Comparison of ENCODE assay signal across 15 cellular contexts in genomic region chr2:157486596-157487270, GRCh38. TPM values are rescaled to one million over a fixed set of nuclear protein-coding genes. Genes with fewer than 3 reads are reported as not detected.
DNase-seq lines count a peak whose midpoint lies in the region; ATAC-seq and TF ChIP-seq lines count a peak whose summit lies in the region.
"Had no signal": no experiment of that assay in that cellular context is flagged by ENCODE, and none has a peak within 500 bp of the region (broad histone marks: within the 10 kb centered on the region; RNA-seq: fewer than 3 reads in every experiment).

No MANE protein-coding gene starts in this region.

- TF ChIP-seq CTCF in natural killer cell (IDR thresholded peaks at IDR 0.05) (no peak), fibroblast of mammary gland (conservative IDR thresholded peaks at IDR 0.05; ENCODE audit: control insufficient read depth, insufficient read depth, low read depth, low read length) (no peak)
- TF ChIP-seq CTCF in activated CD8-positive, alpha-beta T cell treated with anti-CD3 and anti-CD28 coated beads for 36 hours (IDR thresholded peaks at IDR 0.05): no peak

- peaks cover 7% of the 10 kb centered on the region for H3K36me3 Mint-ChIP-seq in natural killer cell treated with Interleukin-12 subunit alpha and Interleukin-12 subunit beta and Interleukin-15 and Interleukin-18, amount 100 ng/mL, for 72 hours
- H3K36me3 Mint-ChIP-seq in natural killer cell: no peaks in the 10 kb centered on the region
- peaks cover 8% of the 10 kb centered on the region for H3K36me3 Mint-ChIP-seq in activated CD8-positive, alpha-beta T cell treated with anti-CD3 and anti-CD28 coated beads for 36 hours (ENCODE audit: low read depth)
- peaks cover 0 to 3% (median 0%) of the 10 kb centered on the region in 3 donors for H3K36me3 Mint-ChIP-seq in immature natural killer cell
- H3K36me3 Mint-ChIP-seq: T-cell had no signal

- peaks cover 4% of the 10 kb centered on the region for H3K9me3 Mint-ChIP-seq in natural killer cell treated with Interleukin-12 subunit alpha and Interleukin-12 subunit beta and Interleukin-15 and Interleukin-18, amount 100 ng/mL, for 72 hours
- H3K9me3 Mint-ChIP-seq in natural killer cell (no peaks in the 10 kb centered on the region), immature natural killer cell (no peaks in the 10 kb centered on the region)
- peaks cover 3% of the 10 kb centered on the region for H3K9me3 Mint-ChIP-seq in activated CD8-positive, alpha-beta T cell treated with anti-CD3 and anti-CD28 coated beads for 36 hours
- H3K9me3 Mint-ChIP-seq in stimulated activated naive CD8-positive, alpha-beta T cell treated with anti-CD3 and anti-CD28 coated beads, Interleukin-15, amount 100 ng/mL, for 72 hours: no peaks in the 10 kb centered on the region
- H3K9me3 Mint-ChIP-seq: T-cell had no signal

- no peak for DNase-seq in natural killer cell treated with Interleukin-12 subunit alpha and Interleukin-12 subunit beta and Interleukin-15 and Interleukin-18, amount 100 ng/mL, for 72 hours (ENCODE audit: low spot score)
- DNase-seq in natural killer cell (no peak), fibroblast of mammary gland (ENCODE audit: low read depth) (peak; percentile 52), immature natural killer cell (no peak), SHP77 treated with DMSO at 0.1 percent for 48 hours (lab: John Stamatoyannopoulos, UW) (no peak), NCI-H446 treated with DMSO at 0.1 percent for 48 hours (lab: John Stamatoyannopoulos, UW) (no peak)
- no peak for DNase-seq in activated CD8-positive, alpha-beta T cell treated with anti-CD3 and anti-CD28 coated beads for 36 hours
- no peak for DNase-seq in stimulated activated naive CD8-positive, alpha-beta T cell treated with anti-CD3 and anti-CD28 coated beads, Interleukin-15, amount 100 ng/mL, for 72 hours
- DNase-seq: activated CD4-positive, CD25-positive, alpha-beta regulatory T cell treated with anti-CD3 and anti-CD28 coated beads, Interleukin-2, amount 50 U/mL, for 72 hours; activated effector memory CD4-positive, alpha-beta T cell treated with anti-CD3 and anti-CD28 coated beads, Interleukin-2, amount 50 U/mL, for 16 hours; AML-193; effector CD8-positive, alpha-beta T cell; gastrocnemius medialis; stimulated activated naive CD4-positive, alpha-beta T cell; T-cell had no signal

- H3K4me3 ChIP-seq in fibroblast of mammary gland (ENCODE audit: control insufficient read depth, low read depth, low read length): no peak overlapping the region
- H3K4me3 ChIP-seq: gastrocnemius medialis had no signal

- CTCF ChIA-PET in activated CD8-positive, alpha-beta T cell treated with anti-CD3 and anti-CD28 coated beads for 36 hours (lab: Charles Lee): interaction anchor here (0.7 to 7.9 kb wide), 11 partner anchors 11 to 183 kb away, joined by 3 to 50 read pairs (median 6); no protein-coding TSS in a partner anchor

- peak overlapping the region; percentile 1 to 79 for H3K27ac Mint-ChIP-seq in natural killer cell treated with Interleukin-12 subunit alpha and Interleukin-12 subunit beta and Interleukin-15 and Interleukin-18, amount 100 ng/mL, for 72 hours
- H3K27ac Mint-ChIP-seq in natural killer cell: no peak overlapping the region
- H3K27ac Mint-ChIP-seq in activated CD8-positive, alpha-beta T cell treated with anti-CD3 and anti-CD28 coated beads for 36 hours: peak overlapping the region; percentile 85
- peak overlapping the region; percentile 69 to 93 for H3K27ac Mint-ChIP-seq in stimulated activated naive CD8-positive, alpha-beta T cell treated with anti-CD3 and anti-CD28 coated beads, Interleukin-15, amount 100 ng/mL, for 72 hours
- H3K27ac Mint-ChIP-seq in immature natural killer cell: peak overlapping the region in 1 of 6 donors; percentile 62

- peaks cover 58 to 61% of the 10 kb centered on the region in 2 donors for H3K4me1 Mint-ChIP-seq in natural killer cell treated with Interleukin-12 subunit alpha and Interleukin-12 subunit beta and Interleukin-15 and Interleukin-18, amount 100 ng/mL, for 72 hours (ENCODE audit: low read depth in 2 of 2)
- H3K4me1 Mint-ChIP-seq in natural killer cell (no peaks in the 10 kb centered on the region), immature natural killer cell (no peaks in the 10 kb centered on the region)
- H3K4me1 Mint-ChIP-seq in activated CD8-positive, alpha-beta T cell treated with anti-CD3 and anti-CD28 coated beads for 36 hours (ENCODE audit: low read depth): peaks cover 80% of the 10 kb centered on the region
- H3K4me1 Mint-ChIP-seq in stimulated activated naive CD8-positive, alpha-beta T cell treated with anti-CD3 and anti-CD28 coated beads, Interleukin-15, amount 100 ng/mL, for 72 hours: peaks cover 92% of the 10 kb centered on the region

- POLR2A ChIA-PET in activated CD8-positive, alpha-beta T cell treated with anti-CD3 and anti-CD28 coated beads for 36 hours (lab: Charles Lee): interaction anchor here (0.7 to 51.0 kb wide), 4 partner anchors 9 to 56 kb away, joined by 3 to 1592 read pairs (median 9); partner anchors contain the start of gene CYTIP

- peak overlapping the region; percentile 11 for H3K4me3 Mint-ChIP-seq in natural killer cell treated with Interleukin-12 subunit alpha and Interleukin-12 subunit beta and Interleukin-15 and Interleukin-18, amount 100 ng/mL, for 72 hours
- H3K4me3 Mint-ChIP-seq in natural killer cell (no peak overlapping the region), immature natural killer cell (no peak overlapping the region)
- H3K4me3 Mint-ChIP-seq in activated CD8-positive, alpha-beta T cell treated with anti-CD3 and anti-CD28 coated beads for 36 hours: peak overlapping the region; percentile 68
- H3K4me3 Mint-ChIP-seq in stimulated activated naive CD8-positive, alpha-beta T cell treated with anti-CD3 and anti-CD28 coated beads, Interleukin-15, amount 100 ng/mL, for 72 hours: peak overlapping the region; percentile 56 to 79

- no peak for ATAC-seq in natural killer cell treated with Interleukin-12 subunit alpha and Interleukin-12 subunit beta and Interleukin-15 and Interleukin-18, amount 100 ng/mL, for 72 hours
- ATAC-seq in natural killer cell: no peak
- ATAC-seq in activated CD8-positive, alpha-beta T cell treated with anti-CD3 and anti-CD28 coated beads for 36 hours: peak; percentile 53
- ATAC-seq in stimulated activated naive CD8-positive, alpha-beta T cell treated with anti-CD3 and anti-CD28 coated beads, Interleukin-15, amount 100 ng/mL, for 72 hours: peak; percentile 44
- ATAC-seq: gastrocnemius medialis, T-cell had no signal

- intact Hi-C loops in natural killer cell (cut with micrococcal nuclease): no loop called here
- intact Hi-C loops in activated CD8-positive, alpha-beta T cell treated with anti-CD3 and anti-CD28 coated beads for 36 hours (cut with micrococcal nuclease): no loop called here

- no peaks in the 10 kb centered on the region for H3K27me3 Mint-ChIP-seq in natural killer cell treated with Interleukin-12 subunit alpha and Interleukin-12 subunit beta and Interleukin-15 and Interleukin-18, amount 100 ng/mL, for 72 hours
- H3K27me3 Mint-ChIP-seq in natural killer cell (ENCODE audit: low read depth in 2 of 2) (peaks cover 0 to 5% of the 10 kb centered on the region in 2 donors), immature natural killer cell (ENCODE audit: low read depth in 3 of 3) (peaks cover 0 to 10% (median 0%) of the 10 kb centered on the region in 3 donors)
- no peaks in the 10 kb centered on the region for H3K27me3 Mint-ChIP-seq in activated CD8-positive, alpha-beta T cell treated with anti-CD3 and anti-CD28 coated beads for 36 hours
- no peaks in the 10 kb centered on the region for H3K27me3 Mint-ChIP-seq in stimulated activated naive CD8-positive, alpha-beta T cell treated with anti-CD3 and anti-CD28 coated beads, Interleukin-15, amount 100 ng/mL, for 72 hours
- H3K27me3 Mint-ChIP-seq: T-cell had no signal

RNA-seq across cellular contexts. Expression of gene CYTIP, which starts 42.8 kb away (rescaled TPM):
- total RNA-seq in natural killer cell treated with Interleukin-12 subunit alpha and Interleukin-12 subunit beta and Interleukin-15 and Interleukin-18, amount 100 ng/mL, for 72 hours: 1,000 to 10,000 TPM in 1 of 2 donors, 100 to 1,000 TPM in 1; 755 to 1,319 TPM
- 100 to 1,000 TPM; 276 to 363 (median 357) TPM for total RNA-seq in natural killer cell
- 100 to 1,000 TPM; 514 to 520 TPM for total RNA-seq in activated CD8-positive, alpha-beta T cell treated with anti-CD3 and anti-CD28 coated beads for 36 hours
- 100 to 1,000 TPM in 2 of 3 donors, 10 to 100 TPM in 1; 84.4 to 142 (median 111) TPM for polyA plus RNA-seq in immature natural killer cell

Comparison
In these comparisons a context has a peak if more than half of its experiments do, and no peak if none do; other contexts are left out.
1. H3K27ac Mint-ChIP-seq: peak in natural killer cell treated with Interleukin-12 subunit alpha and Interleukin-12 subunit beta and Interleukin-15 and Interleukin-18, amount 100 ng/mL, for 72 hours (2 of 2), activated CD8-positive, alpha-beta T cell treated with anti-CD3 and anti-CD28 coated beads for 36 hours (single experiment) and stimulated activated naive CD8-positive, alpha-beta T cell treated with anti-CD3 and anti-CD28 coated beads, Interleukin-15, amount 100 ng/mL, for 72 hours (2 of 2); none in natural killer cell (0 of 2).
2. H3K4me3 Mint-ChIP-seq: peak in natural killer cell treated with Interleukin-12 subunit alpha and Interleukin-12 subunit beta and Interleukin-15 and Interleukin-18, amount 100 ng/mL, for 72 hours (single experiment), activated CD8-positive, alpha-beta T cell treated with anti-CD3 and anti-CD28 coated beads for 36 hours (single experiment) and stimulated activated naive CD8-positive, alpha-beta T cell treated with anti-CD3 and anti-CD28 coated beads, Interleukin-15, amount 100 ng/mL, for 72 hours (2 of 2); none in natural killer cell (single experiment) and immature natural killer cell (0 of 5).
3. ATAC-seq: peak in activated CD8-positive, alpha-beta T cell treated with anti-CD3 and anti-CD28 coated beads for 36 hours (single experiment) and stimulated activated naive CD8-positive, alpha-beta T cell treated with anti-CD3 and anti-CD28 coated beads, Interleukin-15, amount 100 ng/mL, for 72 hours (single experiment); none in natural killer cell treated with Interleukin-12 subunit alpha and Interleukin-12 subunit beta and Interleukin-15 and Interleukin-18, amount 100 ng/mL, for 72 hours (0 of 2) and natural killer cell (0 of 3).